8 cellular contexts compared by ENCODE assay signal in genomic region chr19:13277104-13277809, GRCh38.
DNase-seq lines count a peak whose midpoint lies in the region; ATAC-seq and TF ChIP-seq lines count a peak whose summit lies in the region.

No MANE protein-coding gene starts in this region.

- no peaks in the 10 kb centered on the region for H3K79me2 ChIP-seq in MM.1S (ENCODE audit: low read length)

- H3K9me2 ChIP-seq in MM.1S (replicated peaks; ENCODE audit: insufficient read depth, low read length) = no peaks in the 10 kb centered on the region

- H3K4me2 ChIP-seq in MM.1S (ENCODE audit: low read depth, low read length) = peak overlapping the region; percentile 62

- H3F3A ChIP-seq in MM.1S (ENCODE audit: insufficient read depth, low read length) = no peaks in the 10 kb centered on the region

- H3K4me1 Mint-ChIP-seq in activated naive CD8-positive, alpha-beta T cell (ENCODE audit: low read depth) = peaks cover 15% of the 10 kb centered on the region

- H4K20me1 ChIP-seq in MM.1S (ENCODE audit: insufficient read depth, low read length) = no peaks in the 10 kb centered on the region

- peak; percentile 39 for DNase-seq in NK-92 treated with Interleukin-12 subunit alpha and Interleukin-12 subunit beta, amount 100 ng/mL, for 24 hours (lab: John Stamatoyannopoulos, UW)
- DNase-seq in NK-92 (lab: John Stamatoyannopoulos, UW; ENCODE audit: unreplicated experiment) (no peak), MM.1S (peak; percentile 78), SW 1271 (lab: John Stamatoyannopoulos, UW) (peak; percentile 59 to 69), left cardiac atrium (peak; percentile 39), sciatic nerve (ENCODE audit: low spot score) (no peak)

- H3K27me3 Mint-ChIP-seq in activated naive CD8-positive, alpha-beta T cell = no peaks in the 10 kb centered on the region

- intact Hi-C loops in left cardiac atrium (cut with DNase I) = loop anchor here (1.0 to 10.0 kb wide), 6 partner anchors 150 to 768 kb away; no protein-coding TSS in a partner anchor
- intact Hi-C loops in sciatic nerve (cut with DNase I) = loop anchor here (5.0 kb wide), 1 partner anchor 315 kb away; no protein-coding TSS in a partner anchor

- ATAC-seq in left cardiac atrium (peak; percentile 94 to 95), sciatic nerve (peak; percentile 93), HG03175 (IDR thresholded peaks at IDR 0.05; ENCODE audit: unreplicated experiment) (no peak)

- no peaks in the 10 kb centered on the region for H3K9me3 Mint-ChIP-seq in activated naive CD8-positive, alpha-beta T cell (ENCODE audit: low read depth)

- H3K27ac ChIP-seq in MM.1S (ENCODE audit: low read length) = no peak overlapping the region

- H3K36me3 Mint-ChIP-seq in activated naive CD8-positive, alpha-beta T cell = no peaks in the 10 kb centered on the region

- H3K4me3 ChIP-seq in MM.1S (ENCODE audit: low read length) = no peak overlapping the region

- no peak overlapping the region for H3K9ac ChIP-seq in MM.1S (ENCODE audit: low read length)

- H3K27ac Mint-ChIP-seq in activated naive CD8-positive, alpha-beta T cell = peak overlapping the region; percentile 75

- peaks cover 15% of the 10 kb centered on the region for H3K4me1 ChIP-seq in MM.1S (ENCODE audit: low read length)

- no peaks in the 10 kb centered on the region for H3K9me3 ChIP-seq in MM.1S (replicated peaks; ENCODE audit: insufficient read depth, low read length)

- H3K4me3 Mint-ChIP-seq in activated naive CD8-positive, alpha-beta T cell = peak overlapping the region; percentile 22

- peaks cover 44% of the 10 kb centered on the region for H3K27me3 ChIP-seq in MM.1S (replicated peaks; ENCODE audit: insufficient read depth, low read length)

- peak overlapping the region; percentile 63 for H2AFZ ChIP-seq in MM.1S (ENCODE audit: low read length)

- peak; percentile 63 for TF ChIP-seq CTCF in MM.1S (IDR thresholded peaks at IDR 0.05; ENCODE audit: low read length)

- no peaks in the 10 kb centered on the region for H3K36me3 ChIP-seq in MM.1S (replicated peaks; ENCODE audit: insufficient read depth, low read length)

Comparison
In these comparisons a context has a peak if more than half of its experiments do, and no peak if none do; other contexts are left out.
1. DNase-seq: peak in NK-92 treated with Interleukin-12 subunit alpha and Interleukin-12 subunit beta, amount 100 ng/mL, for 24 hours (single experiment), MM.1S (single experiment), SW 1271 (2 of 2) and left cardiac atrium (single experiment); none in NK-92 (single experiment) and sciatic nerve (single experiment).